ENCODE assay signal across 10 cellular contexts in the genomic region with DNA sequence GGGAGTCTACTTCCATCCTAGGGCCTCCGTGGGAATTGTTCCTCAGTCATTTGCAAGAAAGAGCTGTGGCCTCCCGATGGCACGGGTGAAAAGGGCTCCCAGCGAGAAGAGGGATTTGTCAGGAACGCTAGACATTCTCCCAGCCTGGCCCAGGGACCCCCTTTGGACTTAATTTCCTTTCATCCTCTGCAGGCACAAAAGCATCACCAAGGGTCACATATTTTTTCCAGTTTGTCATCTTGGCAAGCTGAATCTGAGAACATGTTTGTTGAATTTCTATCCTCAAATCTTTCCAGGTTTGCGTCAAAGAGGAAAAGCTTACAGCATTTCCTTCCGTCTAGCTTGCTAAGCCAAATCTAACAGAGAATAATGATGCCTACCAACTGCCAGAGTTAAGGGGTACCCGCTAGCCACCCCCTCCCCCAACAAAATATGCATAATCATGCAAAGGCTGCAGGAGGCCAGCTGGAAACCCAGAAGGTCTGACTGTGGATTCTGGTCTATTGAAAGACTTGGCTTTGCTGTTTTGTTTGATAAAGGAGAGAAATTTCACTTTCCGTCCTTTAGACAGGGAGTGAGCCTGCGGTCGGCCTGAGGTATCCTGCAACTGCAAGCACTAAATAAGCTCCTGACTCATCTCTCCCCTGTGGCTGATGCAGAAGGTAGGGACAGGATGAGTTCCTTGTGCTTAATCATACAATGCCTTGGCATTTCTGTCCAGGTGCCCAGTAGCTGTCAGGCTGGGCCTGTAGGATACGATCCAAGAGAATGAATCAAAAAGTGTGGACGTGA. TPM values are rescaled to one million over a fixed set of nuclear protein-coding genes. Genes with fewer than 3 reads are reported as not detected.
DNase-seq lines count a peak whose midpoint lies in the region; ATAC-seq and TF ChIP-seq lines count a peak whose summit lies in the region.
"Had no signal": no experiment of that assay in that cellular context is flagged by ENCODE, and none has a peak within 500 bp of the region (broad histone marks: within the 10 kb centered on the region; RNA-seq: fewer than 3 reads in every experiment).

No MANE protein-coding gene starts in this region.

- no peak overlapping the region; the same call in 1 of the 2 replicates for H3K4me3 ChIP-seq in GM23248
- no peak overlapping the region for H3K4me3 ChIP-seq in astrocyte of the cerebellum (ENCODE audit: low read depth, low read length)
- H3K4me3 ChIP-seq in skeletal muscle cell (ENCODE audit: low read depth, low read length): no peak overlapping the region

- H3K36me3 ChIP-seq in GM23248 (ENCODE audit: low read depth): no peaks in the 10 kb centered on the region; the same call in 1 of the 2 replicates

- no peaks in the 10 kb centered on the region for H3K9me2 ChIP-seq in GM23248 (ENCODE audit: insufficient read depth)

- intact Hi-C loops in left cardiac atrium (cut with DNase I): loop anchor here (10.0 kb wide), 2 partner anchors 703 to 723 kb away; no protein-coding TSS in a partner anchor

- H3K9ac ChIP-seq in GM23248: peak overlapping the region; percentile 64

- H3K27ac ChIP-seq in GM23248: peak overlapping the region; percentile 88

- TF ChIP-seq CTCF in astrocyte of the cerebellum (IDR thresholded peaks at IDR 0.05; ENCODE audit: low read depth, low read length, missing control alignments): no peak

- H3K27me3 ChIP-seq in GM23248 (replicated peaks; ENCODE audit: insufficient read depth): no peaks in the 10 kb centered on the region

- no peaks in the 10 kb centered on the region for H4K20me1 ChIP-seq in GM23248 (ENCODE audit: insufficient read depth)

- H3K4me1 ChIP-seq in GM23248 (ENCODE audit: insufficient read depth): peaks cover 22% of the 10 kb centered on the region

- no peaks in the 10 kb centered on the region for H3K9me3 ChIP-seq in GM23248 (ENCODE audit: low read depth)

- H3K79me2 ChIP-seq in GM23248 (ENCODE audit: insufficient read depth): no peaks in the 10 kb centered on the region

- 4 to 6% methylated on average over 13 of the region's 13 CpGs for WGBS in GM23248 (ENCODE audit: low coverage in 1 of 2, low lambda C conversion rate in 2 of 2, missing lambda C conversion rate in 2 of 2), 2 experiments

- H3K4me2 ChIP-seq in GM23248 (ENCODE audit: unreplicated experiment): peak overlapping the region; percentile 69

- peak; percentile 32 to 81 for ATAC-seq in left cardiac atrium

- no peak overlapping the region for H2AFZ ChIP-seq in GM23248

- peaks cover 24% of the 10 kb centered on the region for H3F3A ChIP-seq in GM23248 (ENCODE audit: insufficient read depth)

- in situ Hi-C loops in GM23248 (cut with MboI): loop anchor here (5.0 kb wide), 1 partner anchor 450 kb away; no protein-coding TSS in a partner anchor
- in situ Hi-C loops in astrocyte of the cerebellum (cut with HindIII; ENCODE audit: low sequenced_read_pairs): loop anchor here (25.0 kb wide), 1 partner anchor 705 kb away; no protein-coding TSS in a partner anchor

- DNase-seq in GM23248 (peak; percentile 95), astrocyte of the cerebellum (ENCODE audit: low read depth) (peak; percentile 90), left cardiac atrium (no peak), skeletal muscle cell (ENCODE audit: low read depth) (peak; percentile 94), hippocampal formation (lab: John Stamatoyannopoulos, UW) (no peak), NCI-H2081 (lab: John Stamatoyannopoulos, UW) (no peak)
- no peak for DNase-seq in stimulated activated CD4-positive, alpha-beta T cell treated with anti-CD3 and anti-CD28 coated beads, Interleukin-4, amount 100 ng/mL, for 1 hour
- no peak for DNase-seq in effector CD4-positive, alpha-beta T cell
- DNase-seq: NCI-H2171 had no signal

RNA-seq across cellular contexts. Expression of a gene that starts 23.1 kb away (rescaled TPM):
- total RNA-seq in GM23248 (2014; rRNA removed; shearing (Covaris generic)): 20.0 and 24.5 TPM in 2 replicates
- 46.9 and 47.1 TPM in 2 replicates for polyA plus RNA-seq in GM23248 (2016; fragmentation: Nextera tagmentation; extraction: Ambion mirVana)
- total RNA-seq in left cardiac atrium: 1 to 10 TPM; 6.7 to 8.8 TPM

RNA-seq across cellular contexts. Expression of a gene that starts 54.4 kb away (rescaled TPM):
- 8.5 and 10.4 TPM in 2 replicates for total RNA-seq in GM23248 (2014; rRNA removed; shearing (Covaris generic))
- polyA plus RNA-seq in GM23248 (2016; fragmentation: Nextera tagmentation; extraction: Ambion mirVana): 8.1 and 9.0 TPM in 2 replicates
- total RNA-seq in left cardiac atrium: 1 to 10 TPM; 2.2 to 3.9 TPM
- total RNA-seq: activated CD8-positive, alpha-beta memory T cell treated with anti-CD3 and anti-CD28 coated beads for 36 hours had no signal

Comparison
In these comparisons a context has a peak if more than half of its experiments do, and no peak if none do; other contexts are left out.
1. DNase-seq: peak in GM23248 (single experiment), astrocyte of the cerebellum (single experiment) and skeletal muscle cell (single experiment); none in left cardiac atrium (single experiment), stimulated activated CD4-positive, alpha-beta T cell treated with anti-CD3 and anti-CD28 coated beads, Interleukin-4, amount 100 ng/mL, for 1 hour (single experiment), hippocampal formation (0 of 2), NCI-H2081 (0 of 2) and effector CD4-positive, alpha-beta T cell (single experiment).